Comparison of ENCODE assay signal across 8 cellular contexts in genomic region chr22:20436309-20437252, GRCh38. TPM values are rescaled to one million over a fixed set of nuclear protein-coding genes. Genes with fewer than 3 reads are reported as not detected.
A peak's percentile ranks its signal among the peaks of the same experiment; 100 is the strongest.
DNase-seq lines count a peak whose midpoint lies in the region; ATAC-seq and FAIRE-seq lines count a peak whose summit lies in the region.

No MANE protein-coding gene starts in this region.

- H3K36me3 ChIP-seq in iPS-18a (ENCODE audit: control insufficient read depth, low read depth, low read length), result no peaks in the 10 kb centered on the region
- no peaks in the 10 kb centered on the region for H3K36me3 ChIP-seq in small intestine (ENCODE audit: control insufficient read depth in 2 of 2, insufficient read depth in 2 of 2, low read length in 2 of 2)

- no peaks in the 10 kb centered on the region for H3K9me3 Mint-ChIP-seq in activated naive CD4-positive, alpha-beta T cell treated with anti-CD3 and anti-CD28 coated beads, Interleukin-2, amount 50 U/mL, for 72 hours

- H3K27me3 ChIP-seq in iPS-18a (ENCODE audit: control insufficient read depth, insufficient read depth, low read length), result peaks cover 81% of the 10 kb centered on the region
- H3K27me3 ChIP-seq in small intestine (ENCODE audit: control insufficient read depth in 2 of 2, insufficient read depth in 2 of 2, low read length in 2 of 2), result peaks cover 19 to 30% of the 10 kb centered on the region in 2 donors

- H3K4me1 ChIP-seq in iPS-18a (ENCODE audit: control insufficient read depth, low read depth, low read length), result no peaks in the 10 kb centered on the region
- H3K4me1 ChIP-seq in small intestine (ENCODE audit: control insufficient read depth in 2 of 2, insufficient read depth in 1 of 2, low read depth in 1 of 2, low read length in 1 of 2), result no peaks in the 10 kb centered on the region

- H3K9me3 ChIP-seq in iPS-18a (ENCODE audit: control insufficient read depth, low read depth, low read length) (no peaks in the 10 kb centered on the region), small intestine (ENCODE audit: control insufficient read depth, low read depth) (no peaks in the 10 kb centered on the region)

- DNase-seq in stimulated activated CD4-positive, alpha-beta T cell treated with anti-CD3 and anti-CD28 coated beads, Interleukin-4, amount 100 ng/mL, for 1 hour, result peak; percentile 35
- DNase-seq in stimulated activated CD4-positive, alpha-beta T cell treated with anti-CD3 and anti-CD28 coated beads, Interleukin-2, amount 100 ng/mL, for 48 hours, result no peak
- DNase-seq in activated naive CD4-positive, alpha-beta T cell treated with anti-CD3 and anti-CD28 coated beads, Interleukin-2, amount 50 U/mL, for 72 hours (ENCODE audit: low spot score in 2 of 2), result peak in 1 of 2 donors; percentile 43
- DNase-seq in small intestine, result no peak
- no peak for DNase-seq in SHP77 (lab: John Stamatoyannopoulos, UW)
- DNase-seq in activated gamma-delta T cell treated with Interleukin-2 at 50 U/mL for 16 hours, result no peak

- ATAC-seq in activated naive CD4-positive, alpha-beta T cell treated with anti-CD3 and anti-CD28 coated beads, Interleukin-2, amount 50 U/mL, for 72 hours, result peak; percentile 15 to 39
- ATAC-seq in GM18873 (IDR thresholded peaks at IDR 0.05; ENCODE audit: low FRiP score, unreplicated experiment), result no peak

- peaks cover 0 to 5% of the 10 kb centered on the region in 2 donors for H3K36me3 Mint-ChIP-seq in activated naive CD4-positive, alpha-beta T cell treated with anti-CD3 and anti-CD28 coated beads, Interleukin-2, amount 50 U/mL, for 72 hours

- peak overlapping the region; percentile 49 for H3K4me3 ChIP-seq in iPS-18a (ENCODE audit: low read length)
- peak overlapping the region; percentile 14 to 46 for H3K4me3 ChIP-seq in small intestine (ENCODE audit: low read depth in 1 of 2, low read length in 2 of 2)

- no peak overlapping the region for H3K27ac ChIP-seq in iPS-18a (ENCODE audit: low read length)
- H3K27ac ChIP-seq in small intestine (ENCODE audit: low read depth in 1 of 2, low read length in 1 of 2), result peak overlapping the region in 1 of 2 donors; percentile 53

- no peak for FAIRE-seq in small intestine (lab: Jason Lieb, UNC)

- no peak overlapping the region for H3K27ac Mint-ChIP-seq in activated naive CD4-positive, alpha-beta T cell treated with anti-CD3 and anti-CD28 coated beads, Interleukin-2, amount 50 U/mL, for 72 hours

- WGBS in small intestine, 3 donors, result 2 to 3% (median 2%) methylated on average over 42 to 89 of the region's 89 CpGs

- no peak overlapping the region for H3K9ac ChIP-seq in iPS-18a (ENCODE audit: low read length)

RNA-seq across cellular contexts. Expression of gene SCARF2, which starts 1.0 kb away (rescaled TPM):
- total RNA-seq in activated naive CD4-positive, alpha-beta T cell treated with anti-CD3 and anti-CD28 coated beads, Interleukin-2, amount 50 U/mL, for 72 hours, result under 1 TPM; 0.23 to 0.91 TPM
- 1 to 10 TPM in 1 of 3 donors, under 1 TPM in 2; 0.22 to 2.4 (median 0.54) TPM for polyA plus RNA-seq in small intestine

RNA-seq across cellular contexts. Expression of gene ZNF74, which starts 42.6 kb away (rescaled TPM):
- total RNA-seq in activated naive CD4-positive, alpha-beta T cell treated with anti-CD3 and anti-CD28 coated beads, Interleukin-2, amount 50 U/mL, for 72 hours, result 1 to 10 TPM; 6.4 to 9.2 TPM
- polyA plus RNA-seq in small intestine, result 1 to 10 TPM; 2.5 to 5.4 (median 3.0) TPM

RNA-seq across cellular contexts. Expression of gene KLHL22, which starts 59.0 kb away (rescaled TPM):
- total RNA-seq in activated naive CD4-positive, alpha-beta T cell treated with anti-CD3 and anti-CD28 coated beads, Interleukin-2, amount 50 U/mL, for 72 hours, result 10 to 100 TPM; 18.0 to 20.2 TPM
- polyA plus RNA-seq in small intestine, result 10 to 100 TPM in 1 of 3 donors, 1 to 10 TPM in 2; 5.9 to 10.3 (median 6.9) TPM
